1 cellular context compared by ENCODE assay signal in genomic region chr11:128814856-128815705, GRCh38.
A peak's percentile ranks its signal among the peaks of the same experiment; 100 is the strongest.
TF ChIP-seq lines count a peak whose summit lies in the region.

No MANE protein-coding gene starts in this region.

TF ChIP-seq in H1, 55 proteins besides CTCF, POLR2A, EP300 and RAD21 (continued from another document):
- 0 out of 2 replicates have a peak, but pooled peaks have one; percentile 15 for TF ChIP-seq TEAD4 (IDR thresholded peaks at IDR 0.05; ENCODE audit: low read depth, low read length)
- TF ChIP-seq SP1 (IDR thresholded peaks at IDR 0.05; ENCODE audit: low read depth, low read length) = peak; percentile 54; the same call in 1 of the 2 replicates
- no peak for TF ChIP-seq SP2 (IDR thresholded peaks at IDR 0.05; ENCODE audit: low read length)
- peak; percentile 87 for TF ChIP-seq MAFK (IDR thresholded peaks at IDR 0.05; ENCODE audit: low read depth, low read length)
- peak; percentile 100 for TF ChIP-seq CHD7 (IDR thresholded peaks at IDR 0.05; ENCODE audit: insufficient replicate concordance, low read length)
- TF ChIP-seq TAF1 (IDR thresholded peaks at IDR 0.05; ENCODE audit: low read depth, low read length) = 0 out of 2 replicates have a peak, but pooled peaks have one; percentile 41
- 0 out of 2 replicates have a peak, but pooled peaks have one; percentile 19 for TF ChIP-seq CEBPB (IDR thresholded peaks at IDR 0.05; ENCODE audit: low read depth, low read length)
- TF ChIP-seq TAF7 (optimal IDR thresholded peaks at IDR 0.05; ENCODE audit: borderline replicate concordance, low read depth, low read length) = no peak
- peak; percentile 50 for TF ChIP-seq ASH2L (IDR thresholded peaks at IDR 0.05; ENCODE audit: low read length)
- 0 out of 2 replicates have a peak, but pooled peaks have one; percentile 22 for TF ChIP-seq GABPA (IDR thresholded peaks at IDR 0.05; ENCODE audit: borderline replicate concordance, insufficient read depth, low read length)
